19 cellular contexts compared by ENCODE assay signal in genomic region chr1:161932668-161933067, GRCh38.
A peak's percentile ranks its signal among the peaks of the same experiment; 100 is the strongest.
DNase-seq lines count a peak whose midpoint lies in the region; ATAC-seq and TF ChIP-seq lines count a peak whose summit lies in the region.
"Had no signal": no experiment of that assay in that cellular context is flagged by ENCODE, and none has a peak within 500 bp of the region (broad histone marks: within the 10 kb centered on the region; RNA-seq: fewer than 3 reads in every experiment).

No MANE protein-coding gene starts in this region.

- TF ChIP-seq CTCF in MM.1S (IDR thresholded peaks at IDR 0.05; ENCODE audit: low read length): no peak
- no peak for TF ChIP-seq CTCF in fibroblast of the aortic adventitia (IDR thresholded peaks at IDR 0.05; ENCODE audit: insufficient read depth, low read length)
- no peak for TF ChIP-seq CTCF in nephron (IDR thresholded peaks at IDR 0.05; ENCODE audit: unreplicated experiment in 3 of 3)

- H3K9me3 ChIP-seq in CD4-positive, CD25-positive, alpha-beta regulatory T cell (ENCODE audit: control insufficient read depth in 2 of 2, low read length in 2 of 2): no peaks in the 10 kb centered on the region
- H3K9me3 ChIP-seq in MM.1S (replicated peaks; ENCODE audit: insufficient read depth, low read length): no peaks in the 10 kb centered on the region
- H3K9me3 ChIP-seq in SJCRH30 (replicated peaks): no peaks in the 10 kb centered on the region

- DNase-seq in CD4-positive, CD25-positive, alpha-beta regulatory T cell: no peak
- DNase-seq in MM.1S (no peak), fibroblast of the aortic adventitia (ENCODE audit: low read depth) (peak; percentile 60), dermis blood vessel endothelial cell (no peak), SJCRH30 (no peak)
- DNase-seq: endodermal cell; NCI-H187; NCI-H226; NCI-H82; occipital lobe; PC-3; retina; SIG-M5; stimulated activated CD4-positive, alpha-beta T cell treated with anti-CD3 and anti-CD28 coated beads, Interleukin-15, amount 100 ng/mL, for 24 hours had no signal

- peaks cover 6% of the 10 kb centered on the region for H3K36me3 Mint-ChIP-seq in CD4-positive, CD25-positive, alpha-beta regulatory T cell
- H3K36me3 Mint-ChIP-seq in nephron (ENCODE audit: low read depth): no peaks in the 10 kb centered on the region

- H3K4me1 ChIP-seq in CD4-positive, CD25-positive, alpha-beta regulatory T cell (ENCODE audit: control insufficient read depth, insufficient read depth, low read length, poor library complexity, severe bottlenecking): peaks cover 25% of the 10 kb centered on the region
- peaks cover 26% of the 10 kb centered on the region for H3K4me1 ChIP-seq in MM.1S (ENCODE audit: low read length)
- 0 out of 2 replicates have a peak, but pooled peaks cover 2% of the 10 kb centered on the region for H3K4me1 ChIP-seq in SJCRH30

- no peak overlapping the region for H3K27ac ChIP-seq in CD4-positive, CD25-positive, alpha-beta regulatory T cell (ENCODE audit: insufficient read depth, low read length, poor library complexity, severe bottlenecking)
- H3K27ac ChIP-seq in MM.1S (ENCODE audit: low read length) (no peak overlapping the region), SJCRH30 (no peak overlapping the region)
- H3K27ac ChIP-seq: hepatocyte had no signal

- no peaks in the 10 kb centered on the region for H3K9me2 ChIP-seq in MM.1S (replicated peaks; ENCODE audit: insufficient read depth, low read length)

- H3K79me2 ChIP-seq in MM.1S (ENCODE audit: low read length): no peaks in the 10 kb centered on the region
- H3K79me2 ChIP-seq: hepatocyte had no signal

- no peaks in the 10 kb centered on the region for H3K27me3 Mint-ChIP-seq in CD4-positive, CD25-positive, alpha-beta regulatory T cell
- no peaks in the 10 kb centered on the region for H3K27me3 Mint-ChIP-seq in nephron (ENCODE audit: low read depth)

- H3K27ac Mint-ChIP-seq in CD4-positive, CD25-positive, alpha-beta regulatory T cell: peak overlapping the region in 2 of 3 donors; percentile 25 to 56
- peak overlapping the region in 2 of 3 experiments; percentile 33 to 78 for H3K27ac Mint-ChIP-seq in nephron
- H3K27ac Mint-ChIP-seq: endodermal cell; T-helper 1 cell treated with Interleukin-12 subunit alpha and Interleukin-12 subunit beta and Interleukin-4 antibody, amounts not matched to agents 30 μg/mL and 1 μg/mL, for 36 hours had no signal

- peaks cover 5% of the 10 kb centered on the region for H3K36me3 ChIP-seq in CD4-positive, CD25-positive, alpha-beta regulatory T cell (ENCODE audit: control insufficient read depth, insufficient read depth, low read length)
- H3K36me3 ChIP-seq in MM.1S (replicated peaks; ENCODE audit: insufficient read depth, low read length) (no peaks in the 10 kb centered on the region; the same call in 1 of the 2 replicates), SJCRH30 (no peaks in the 10 kb centered on the region)

- H3K9me3 Mint-ChIP-seq in CD4-positive, CD25-positive, alpha-beta regulatory T cell: no peaks in the 10 kb centered on the region
- no peaks in the 10 kb centered on the region for H3K9me3 Mint-ChIP-seq in nephron
- H3K9me3 Mint-ChIP-seq: endodermal cell; T-helper 1 cell treated with Interleukin-12 subunit alpha and Interleukin-12 subunit beta and Interleukin-4 antibody, amounts not matched to agents 30 μg/mL and 1 μg/mL, for 36 hours had no signal

- 0 out of 2 replicates have a peak overlapping the region, but pooled peaks have one; percentile 21 for H3K4me2 ChIP-seq in MM.1S (ENCODE audit: low read depth, low read length)
- H3K4me2 ChIP-seq: hepatocyte had no signal

- peaks cover 31 to 49% (median 42%) of the 10 kb centered on the region in 4 donors for H3K4me1 Mint-ChIP-seq in CD4-positive, CD25-positive, alpha-beta regulatory T cell
- peaks cover 22% of the 10 kb centered on the region for H3K4me1 Mint-ChIP-seq in nephron
- H3K4me1 Mint-ChIP-seq: endodermal cell had no signal

- no peak overlapping the region for H3K4me3 Mint-ChIP-seq in CD4-positive, CD25-positive, alpha-beta regulatory T cell
- H3K4me3 Mint-ChIP-seq in nephron: no peak overlapping the region
- H3K4me3 Mint-ChIP-seq: endodermal cell; T-helper 1 cell treated with Interleukin-12 subunit alpha and Interleukin-12 subunit beta and Interleukin-4 antibody, amounts not matched to agents 30 μg/mL and 1 μg/mL, for 36 hours had no signal

- H4K20me1 ChIP-seq in MM.1S (ENCODE audit: insufficient read depth, low read length): no peaks in the 10 kb centered on the region

- H3K27me3 ChIP-seq in CD4-positive, CD25-positive, alpha-beta regulatory T cell (ENCODE audit: control insufficient read depth, insufficient read depth, low read length): no peaks in the 10 kb centered on the region
- H3K27me3 ChIP-seq in MM.1S (replicated peaks; ENCODE audit: insufficient read depth, low read length) (no peaks in the 10 kb centered on the region), SJCRH30 (no peaks in the 10 kb centered on the region)
- H3K27me3 ChIP-seq: hepatocyte had no signal

- H3F3A ChIP-seq in MM.1S (ENCODE audit: insufficient read depth, low read length): peaks cover 11% of the 10 kb centered on the region; the same call in 1 of the 2 replicates

- no peak for ATAC-seq in CD4-positive, CD25-positive, alpha-beta regulatory T cell (ENCODE audit: low read depth in 2 of 2)
- no peak for ATAC-seq in HG02884 (IDR thresholded peaks at IDR 0.05; ENCODE audit: unreplicated experiment)
- ATAC-seq: PC-3 had no signal

- no peak overlapping the region for H2AFZ ChIP-seq in MM.1S (ENCODE audit: low read length)
- H2AFZ ChIP-seq: hepatocyte had no signal

- H3K9ac ChIP-seq in MM.1S (ENCODE audit: low read length): no peak overlapping the region

- no peak overlapping the region for H3K4me3 ChIP-seq in CD4-positive, CD25-positive, alpha-beta regulatory T cell (ENCODE audit: low read depth, low read length)
- no peak overlapping the region for H3K4me3 ChIP-seq in MM.1S (ENCODE audit: low read length)
- H3K4me3 ChIP-seq in fibroblast of the aortic adventitia (ENCODE audit: low read depth, low read length): no peak overlapping the region
- no peak overlapping the region for H3K4me3 ChIP-seq in SJCRH30
- H3K4me3 ChIP-seq: hepatocyte, lung had no signal
